ENCODE assay signal across 13 cellular contexts in genomic region chr1:12486401-12487005, GRCh38.
DNase-seq lines count a peak whose midpoint lies in the region; ATAC-seq and TF ChIP-seq lines count a peak whose summit lies in the region.
"Had no signal": no experiment of that assay in that cellular context is flagged by ENCODE, and none has a peak within 500 bp of the region (broad histone marks: within the 10 kb centered on the region; RNA-seq: fewer than 3 reads in every experiment).

No MANE protein-coding gene starts in this region.

- H3K9ac ChIP-seq in HCT116 (ENCODE audit: low read length), result peak overlapping the region; percentile 54

- no peaks in the 10 kb centered on the region for H3K27me3 Mint-ChIP-seq in activated CD4-positive, alpha-beta T cell treated with anti-CD3 and anti-CD28 coated beads, Interleukin-2, amount 10 ng/mL, durations not matched to agents 24 days and 14 days
- H3K27me3 Mint-ChIP-seq: activated CD8-positive, alpha-beta memory T cell treated with anti-CD3 and anti-CD28 coated beads, Interleukin-2, amount 10 ng/mL, durations not matched to agents 7 days and 5 days had no signal

- H3K4me3 ChIP-seq in HCT116 (replicated peaks in 1 of 2; ENCODE audit: low read depth in 1 of 2, low read length in 2 of 2), result peak overlapping the region; percentile 2 to 34; a peak in 2 of 4 replicates
- no peak overlapping the region for H3K4me3 ChIP-seq in stomach
- H3K4me3 ChIP-seq in suprapubic skin, result no peak overlapping the region

- H3K9me3 Mint-ChIP-seq in activated CD4-positive, alpha-beta T cell treated with anti-CD3 and anti-CD28 coated beads, Interleukin-2, amount 10 ng/mL, durations not matched to agents 24 days and 14 days, result peaks cover 4% of the 10 kb centered on the region

- 52 to 66% (median 63%) methylated on average over 17 to 18 of the region's 18 CpGs for WGBS in stomach, 5 donors
- WGBS in suprapubic skin, result 67% methylated on average over 17 of the region's 18 CpGs

- no peaks in the 10 kb centered on the region for H3K36me3 ChIP-seq in HCT116 (ENCODE audit: control insufficient read depth in 1 of 2, insufficient read depth in 2 of 2, low read length in 2 of 2)
- H3K36me3 ChIP-seq in stomach, result peaks cover 0 to 23% (median 11%) of the 10 kb centered on the region in 4 donors
- H3K36me3 ChIP-seq in suprapubic skin, result peaks cover 15% of the 10 kb centered on the region

- H2AFZ ChIP-seq in HCT116 (ENCODE audit: low read depth, low read length, poor library complexity, severe bottlenecking), result no peak overlapping the region

- TF ChIP-seq POLR2A in HCT116 (IDR thresholded peaks at IDR 0.05; ENCODE audit: borderline replicate concordance, extremely low read depth, insufficient read depth, insufficient read length), result no peak
- no peak for TF ChIP-seq POLR2A in stomach (IDR thresholded peaks at IDR 0.05)
- TF ChIP-seq POLR2A in suprapubic skin (IDR thresholded peaks at IDR 0.05), result no peak

- peak; percentile 85 for ATAC-seq in HCT116
- ATAC-seq in HG03196 (IDR thresholded peaks at IDR 0.05; ENCODE audit: unreplicated experiment), result no peak
- ATAC-seq: activated CD8-positive, alpha-beta memory T cell treated with anti-CD3 and anti-CD28 coated beads, Interleukin-2, amount 10 ng/mL, durations not matched to agents 7 days and 5 days had no signal

- H3K27ac Mint-ChIP-seq in activated CD4-positive, alpha-beta T cell treated with anti-CD3 and anti-CD28 coated beads, Interleukin-2, amount 10 ng/mL, durations not matched to agents 24 days and 14 days, result no peak overlapping the region
- H3K27ac Mint-ChIP-seq: activated CD8-positive, alpha-beta memory T cell treated with anti-CD3 and anti-CD28 coated beads, Interleukin-2, amount 10 ng/mL, durations not matched to agents 7 days and 5 days had no signal

- H3K4me3 Mint-ChIP-seq in activated CD4-positive, alpha-beta T cell treated with anti-CD3 and anti-CD28 coated beads, Interleukin-2, amount 10 ng/mL, durations not matched to agents 24 days and 14 days, result no peak overlapping the region
- H3K4me3 Mint-ChIP-seq: activated CD8-positive, alpha-beta memory T cell treated with anti-CD3 and anti-CD28 coated beads, Interleukin-2, amount 10 ng/mL, durations not matched to agents 7 days and 5 days had no signal

- TF ChIP-seq EP300 in stomach (IDR thresholded peaks at IDR 0.05), result no peak
- TF ChIP-seq EP300 in suprapubic skin (IDR thresholded peaks at IDR 0.05), result no peak

- RAD21 ChIA-PET in HCT116 (lab: Charles Lee; ENCODE audit: low non-redundant PET in 1 of 2, low total read pairs in 2 of 2, uncharacterized antibody in 2 of 2, unreplicated experiment in 2 of 2), result interaction anchor here in 1 of 2 experiments (0.7 kb wide), 1 partner anchor 53 kb away, joined by 3 read pairs; no protein-coding TSS in a partner anchor

- POLR2A ChIA-PET in HCT116 (lab: Charles Lee), result interaction anchor here (1.1 kb wide), 1 partner anchor 8 kb away, joined by 4 read pairs; no protein-coding TSS in a partner anchor

- H3K4me2 ChIP-seq in HCT116 (ENCODE audit: low read length), result peak overlapping the region; percentile 70

- no peak for TF ChIP-seq RAD21 in HCT116 (IDR thresholded peaks at IDR 0.05; ENCODE audit: low read depth)

- H3K27ac ChIP-seq in HCT116 (ENCODE audit: low read depth, low read length) (peak overlapping the region; percentile 64), stomach (peak overlapping the region in 3 of 5 donors; percentile 41 to 52 (median 51)), suprapubic skin (no peak overlapping the region)

- H3K4me1 Mint-ChIP-seq in activated CD4-positive, alpha-beta T cell treated with anti-CD3 and anti-CD28 coated beads, Interleukin-2, amount 10 ng/mL, durations not matched to agents 24 days and 14 days, result peaks cover 4% of the 10 kb centered on the region

- intact Hi-C loops in HCT116 (cut with micrococcal nuclease) (no loop called here), stomach (cut with DNase I; ENCODE audit: low total_unique reads) (no loop called here)
- intact Hi-C loops in activated CD4-positive, alpha-beta T cell treated with anti-CD3 and anti-CD28 coated beads, Interleukin-2, amount 10 ng/mL, durations not matched to agents 24 days and 14 days (cut with micrococcal nuclease), result no loop called here

- BruUV-seq in HCT116 (replicated peaks; lab: Mats Ljungman, UMichigan), result no TSS peak

- peaks cover 54 to 79% of the 10 kb centered on the region in 2 experiments for H3K4me1 ChIP-seq in HCT116 (ENCODE audit: control insufficient read depth in 1 of 2, insufficient read depth in 2 of 2, low read length in 2 of 2)
- peaks cover 18 to 31% (median 25%) of the 10 kb centered on the region in 4 donors for H3K4me1 ChIP-seq in stomach
- H3K4me1 ChIP-seq in suprapubic skin, result peaks cover 22% of the 10 kb centered on the region

- peaks cover 22% of the 10 kb centered on the region for H3K36me3 Mint-ChIP-seq in activated CD4-positive, alpha-beta T cell treated with anti-CD3 and anti-CD28 coated beads, Interleukin-2, amount 10 ng/mL, durations not matched to agents 24 days and 14 days (ENCODE audit: low read depth)

- H3K9me2 ChIP-seq in HCT116 (ENCODE audit: insufficient read depth), result no peaks in the 10 kb centered on the region

- TF ChIP-seq CTCF in HCT116 (IDR thresholded peaks at IDR 0.05 in 2 of 3, conservative IDR thresholded peaks at IDR 0.05 in 1 of 3; ENCODE audit: borderline replicate concordance in 1 of 3, insufficient read depth in 1 of 3, low read depth in 2 of 3, low read length in 2 of 3) (no peak), stomach (IDR thresholded peaks at IDR 0.05) (no peak), suprapubic skin (IDR thresholded peaks at IDR 0.05) (no peak)

- DNase-seq in HCT116 (ENCODE audit: low read depth, low spot score) (peak; percentile 67), brain pericyte (ENCODE audit: low read depth, low spot score) (peak; percentile 32), kidney tubule cell (ENCODE audit: low spot score) (peak; percentile 84), stomach (no peak), cerebellar nuclear complex (lab: John Stamatoyannopoulos, UW) (no peak), suprapubic skin (ENCODE audit: low spot score in 2 of 2) (no peak)
- DNase-seq in activated CD4-positive, alpha-beta T cell treated with anti-CD3 and anti-CD28 coated beads, Interleukin-2, amount 10 ng/mL, durations not matched to agents 24 days and 14 days, result no peak
- DNase-seq: activated CD8-positive, alpha-beta memory T cell treated with anti-CD3 and anti-CD28 coated beads, Interleukin-2, amount 10 ng/mL, durations not matched to agents 7 days and 5 days; foreskin melanocyte; NCI-H510A treated with DMSO at 0.1 percent for 48 hours; stimulated activated CD4-positive, alpha-beta T cell treated with anti-CD3 and anti-CD28 coated beads, Interleukin-2, amount 100 ng/mL, for 24 hours; substantia nigra had no signal

- H3K9me3 ChIP-seq in HCT116 (ENCODE audit: control insufficient read depth in 1 of 2, insufficient read depth in 1 of 2, low read depth in 1 of 2, low read length in 2 of 2) (no peaks in the 10 kb centered on the region), stomach (no peaks in the 10 kb centered on the region), suprapubic skin (no peaks in the 10 kb centered on the region)

- no peaks in the 10 kb centered on the region for H3K79me2 ChIP-seq in HCT116 (ENCODE audit: insufficient read depth, low read length)

- H3K27me3 ChIP-seq in HCT116 (ENCODE audit: insufficient read depth, low read length), result no peaks in the 10 kb centered on the region
- H3K27me3 ChIP-seq in stomach, result no peaks in the 10 kb centered on the region
- H3K27me3 ChIP-seq in suprapubic skin, result no peaks in the 10 kb centered on the region

- CTCF ChIA-PET in HCT116 (lab: Charles Lee), result interaction anchor here (1.3 kb wide), 1 partner anchor 114 kb away, joined by 3 read pairs; no protein-coding TSS in a partner anchor

- H4K20me1 ChIP-seq in HCT116 (ENCODE audit: insufficient read depth), result no peaks in the 10 kb centered on the region

TF ChIP-seq in HCT116, 20 proteins besides CTCF, POLR2A, EP300 and RAD21 (continues in another document):
- TF ChIP-seq JUND (IDR thresholded peaks at IDR 0.05), result no peak
- TF ChIP-seq SP1 (IDR thresholded peaks at IDR 0.05; ENCODE audit: low read depth), result no peak
- TF ChIP-seq ZNF274 (IDR thresholded peaks at IDR 0.05; ENCODE audit: low read depth, low read length), result no peak
- TF ChIP-seq SRF (IDR thresholded peaks at IDR 0.05; ENCODE audit: low read depth), result no peak
- TF ChIP-seq, protein P1, sequence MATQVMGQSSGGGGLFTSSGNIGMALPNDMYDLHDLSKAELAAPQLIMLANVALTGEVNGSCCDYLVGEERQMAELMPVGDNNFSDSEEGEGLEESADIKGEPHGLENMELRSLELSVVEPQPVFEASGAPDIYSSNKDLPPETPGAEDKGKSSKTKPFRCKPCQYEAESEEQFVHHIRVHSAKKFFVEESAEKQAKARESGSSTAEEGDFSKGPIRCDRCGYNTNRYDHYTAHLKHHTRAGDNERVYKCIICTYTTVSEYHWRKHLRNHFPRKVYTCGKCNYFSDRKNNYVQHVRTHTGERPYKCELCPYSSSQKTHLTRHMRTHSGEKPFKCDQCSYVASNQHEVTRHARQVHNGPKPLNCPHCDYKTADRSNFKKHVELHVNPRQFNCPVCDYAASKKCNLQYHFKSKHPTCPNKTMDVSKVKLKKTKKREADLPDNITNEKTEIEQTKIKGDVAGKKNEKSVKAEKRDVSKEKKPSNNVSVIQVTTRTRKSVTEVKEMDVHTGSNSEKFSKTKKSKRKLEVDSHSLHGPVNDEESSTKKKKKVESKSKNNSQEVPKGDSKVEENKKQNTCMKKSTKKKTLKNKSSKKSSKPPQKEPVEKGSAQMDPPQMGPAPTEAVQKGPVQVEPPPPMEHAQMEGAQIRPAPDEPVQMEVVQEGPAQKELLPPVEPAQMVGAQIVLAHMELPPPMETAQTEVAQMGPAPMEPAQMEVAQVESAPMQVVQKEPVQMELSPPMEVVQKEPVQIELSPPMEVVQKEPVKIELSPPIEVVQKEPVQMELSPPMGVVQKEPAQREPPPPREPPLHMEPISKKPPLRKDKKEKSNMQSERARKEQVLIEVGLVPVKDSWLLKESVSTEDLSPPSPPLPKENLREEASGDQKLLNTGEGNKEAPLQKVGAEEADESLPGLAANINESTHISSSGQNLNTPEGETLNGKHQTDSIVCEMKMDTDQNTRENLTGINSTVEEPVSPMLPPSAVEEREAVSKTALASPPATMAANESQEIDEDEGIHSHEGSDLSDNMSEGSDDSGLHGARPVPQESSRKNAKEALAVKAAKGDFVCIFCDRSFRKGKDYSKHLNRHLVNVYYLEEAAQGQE (IDR thresholded peaks at IDR 0.05; ENCODE audit: low read depth), result no peak
- peak; percentile 57; the same call in 1 of the 2 replicates for TF ChIP-seq POLR2AphosphoS5 (IDR thresholded peaks at IDR 0.05; ENCODE audit: low read depth, low read length)
- no peak for TF ChIP-seq TCF7L2 (IDR thresholded peaks at IDR 0.05; ENCODE audit: borderline replicate concordance, extremely low read depth, insufficient read depth, insufficient read length)
- no peak for TF ChIP-seq CEBPB (IDR thresholded peaks at IDR 0.05; ENCODE audit: low read depth)
- peak; percentile 23 for TF ChIP-seq YY1 (IDR thresholded peaks at IDR 0.05; ENCODE audit: extremely low read depth, insufficient replicate concordance, low read depth, low read length)
- no peak for TF ChIP-seq ELF1 (IDR thresholded peaks at IDR 0.05; ENCODE audit: borderline replicate concordance, low read depth)
- TF ChIP-seq ZFX (IDR thresholded peaks at IDR 0.05), result no peak

Comparison
In these comparisons a context has a peak if more than half of its experiments do, and no peak if none do; other contexts are left out.
1. DNase-seq: peak in HCT116 (single experiment), brain pericyte (single experiment) and kidney tubule cell (single experiment); none in stomach (single experiment), cerebellar nuclear complex (0 of 2), activated CD4-positive, alpha-beta T cell treated with anti-CD3 and anti-CD28 coated beads, Interleukin-2, amount 10 ng/mL, durations not matched to agents 24 days and 14 days (single experiment) and suprapubic skin (0 of 2).
2. H3K4me3 ChIP-seq: peak in HCT116 (2 of 2); none in stomach (0 of 4) and suprapubic skin (single experiment).